ENCODE assay signal across 17 cellular contexts in genomic region chr10:72385724-72386123, GRCh38. TPM values are rescaled to one million over a fixed set of nuclear protein-coding genes. Genes with fewer than 3 reads are reported as not detected.
A peak's percentile ranks its signal among the peaks of the same experiment; 100 is the strongest.
DNase-seq lines count a peak whose midpoint lies in the region; ATAC-seq and TF ChIP-seq lines count a peak whose summit lies in the region.
"Had no signal": no experiment of that assay in that cellular context is flagged by ENCODE, and none has a peak within 500 bp of the region (broad histone marks: within the 10 kb centered on the region; RNA-seq: fewer than 3 reads in every experiment).

No MANE protein-coding gene starts in this region.

- intact Hi-C loops in PC-9 (cut with micrococcal nuclease; ENCODE audit: unreplicated experiment) (no loop called here), aorta (cut with DNase I) (no loop called here)

- no peaks in the 10 kb centered on the region for H3K79me2 ChIP-seq in GM23338 (replicated peaks; ENCODE audit: insufficient read depth)
- H3K79me2 ChIP-seq in PC-9 (ENCODE audit: low read depth) = no peaks in the 10 kb centered on the region

- TF ChIP-seq CTCF in GM23338 (conservative IDR thresholded peaks at IDR 0.05; ENCODE audit: low read depth in 2 of 2) (no peak), PC-9 (conservative IDR thresholded peaks at IDR 0.05) (no peak)

- H2AFZ ChIP-seq in GM23338 (no peak overlapping the region), PC-9 (no peak overlapping the region)

- H3K9me3 ChIP-seq in PC-9 (ENCODE audit: insufficient read depth, low read depth) = no peaks in the 10 kb centered on the region
- no peaks in the 10 kb centered on the region for H3K9me3 ChIP-seq in aorta (ENCODE audit: control insufficient read depth, low read length)
- H3K9me3 ChIP-seq: BLaER1 had no signal

- H3K4me3 ChIP-seq in GM23338 (no peak overlapping the region), PC-9 (no peak overlapping the region), aorta (ENCODE audit: low read length in 2 of 2) (no peak overlapping the region)
- H3K4me3 ChIP-seq: BLaER1, GM12878 had no signal

- H3K27ac ChIP-seq in GM23338 (ENCODE audit: low read depth) = no peak overlapping the region
- H3K27ac ChIP-seq in PC-9 = peak overlapping the region; percentile 45
- H3K27ac ChIP-seq in aorta (ENCODE audit: low read depth in 1 of 2, low read length in 2 of 2) = no peak overlapping the region
- H3K27ac ChIP-seq: BLaER1, KMS-11 had no signal

- no peaks in the 10 kb centered on the region for H3F3A ChIP-seq in GM23338 (replicated peaks; ENCODE audit: low read depth)
- peaks cover 10% of the 10 kb centered on the region; the same call in 1 of the 2 replicates for H3F3A ChIP-seq in PC-9 (ENCODE audit: insufficient read depth, low read depth)

- H4K20me1 ChIP-seq in GM23338 (replicated peaks; ENCODE audit: insufficient read depth) (no peaks in the 10 kb centered on the region), PC-9 (ENCODE audit: insufficient read depth) (no peaks in the 10 kb centered on the region)
- H4K20me1 ChIP-seq: BLaER1 had no signal

- H3K9me3 Mint-ChIP-seq in GM23338 = no peaks in the 10 kb centered on the region
- no peaks in the 10 kb centered on the region for H3K9me3 Mint-ChIP-seq in stimulated activated memory B cell treated with anti-CD40 and anti-IgM and Interleukin-4, amounts not matched to agents 10 μg/mL and 1 μg/mL and 100 μg/mL, for 72 hours
- H3K9me3 Mint-ChIP-seq: CD4-positive, alpha-beta T cell had no signal

- H3K9me2 ChIP-seq in GM23338 (ENCODE audit: insufficient read depth) (no peaks in the 10 kb centered on the region), PC-9 (ENCODE audit: insufficient read depth) (0 out of 2 replicates have a peak, but pooled peaks cover 8% of the 10 kb centered on the region)

- no peaks in the 10 kb centered on the region for H3K36me3 ChIP-seq in GM23338 (ENCODE audit: insufficient read depth)
- H3K36me3 ChIP-seq in PC-9 (ENCODE audit: low read depth) = no peaks in the 10 kb centered on the region
- peaks cover 0 to 3% of the 10 kb centered on the region in 2 donors for H3K36me3 ChIP-seq in aorta (ENCODE audit: control insufficient read depth in 1 of 2, insufficient read depth in 2 of 2, low read length in 1 of 2)
- H3K36me3 ChIP-seq: BLaER1 had no signal

- H3K4me3 Mint-ChIP-seq in GM23338 = no peak overlapping the region
- no peak overlapping the region for H3K4me3 Mint-ChIP-seq in stimulated activated memory B cell treated with anti-CD40 and anti-IgM and Interleukin-4, amounts not matched to agents 10 μg/mL and 1 μg/mL and 100 μg/mL, for 72 hours
- H3K4me3 Mint-ChIP-seq: CD4-positive, alpha-beta T cell had no signal

- H3K4me1 Mint-ChIP-seq in GM23338 = peaks cover 33% of the 10 kb centered on the region
- no peaks in the 10 kb centered on the region for H3K4me1 Mint-ChIP-seq in stimulated activated memory B cell treated with anti-CD40 and anti-IgM and Interleukin-4, amounts not matched to agents 10 μg/mL and 1 μg/mL and 100 μg/mL, for 72 hours

- H3K4me2 ChIP-seq in GM23338 = no peak overlapping the region
- H3K4me2 ChIP-seq in PC-9 = no peak overlapping the region
- H3K4me2 ChIP-seq: BLaER1, KMS-11 had no signal

- CTCF ChIA-PET in PC-9 (lab: Charles Lee) = no interaction called here

- no peaks in the 10 kb centered on the region for H3K36me3 Mint-ChIP-seq in GM23338 (ENCODE audit: low read depth)
- H3K36me3 Mint-ChIP-seq in stimulated activated memory B cell treated with anti-CD40 and anti-IgM and Interleukin-4, amounts not matched to agents 10 μg/mL and 1 μg/mL and 100 μg/mL, for 72 hours = no peaks in the 10 kb centered on the region

- 92% methylated on average over 4 of the region's 4 CpGs for WGBS in aorta, 2 donors

- H3K4me1 ChIP-seq in GM23338 (ENCODE audit: insufficient read depth) = peaks cover 11% of the 10 kb centered on the region
- H3K4me1 ChIP-seq in PC-9 (replicated peaks; ENCODE audit: insufficient read depth) = peaks cover 15% of the 10 kb centered on the region
- H3K4me1 ChIP-seq in aorta (ENCODE audit: control insufficient read depth in 1 of 2, insufficient read depth in 2 of 2, low read length in 2 of 2) = no peaks in the 10 kb centered on the region
- H3K4me1 ChIP-seq: BLaER1 had no signal

- peaks cover 3% of the 10 kb centered on the region for H3K27me3 Mint-ChIP-seq in GM23338 (ENCODE audit: insufficient read depth, low read depth, poor library complexity)
- no peaks in the 10 kb centered on the region for H3K27me3 Mint-ChIP-seq in stimulated activated memory B cell treated with anti-CD40 and anti-IgM and Interleukin-4, amounts not matched to agents 10 μg/mL and 1 μg/mL and 100 μg/mL, for 72 hours
- H3K27me3 Mint-ChIP-seq: CD4-positive, alpha-beta T cell had no signal

- H3K27ac Mint-ChIP-seq in GM23338 = peak overlapping the region; percentile 64
- H3K27ac Mint-ChIP-seq in stimulated activated memory B cell treated with anti-CD40 and anti-IgM and Interleukin-4, amounts not matched to agents 10 μg/mL and 1 μg/mL and 100 μg/mL, for 72 hours = peak overlapping the region; percentile 1
- H3K27ac Mint-ChIP-seq: CD4-positive, alpha-beta T cell had no signal

- POLR2A ChIA-PET in PC-9 (lab: Charles Lee; ENCODE audit: unreplicated experiment) = interaction anchor here (0.5 kb wide), 1 partner anchor 734 kb away, joined by 3 read pairs; no protein-coding TSS in a partner anchor

- ATAC-seq in GM23338 (peak; percentile 45; the same call in 2 of the 3 replicates), GM18868 (IDR thresholded peaks at IDR 0.05; ENCODE audit: unreplicated experiment) (no peak), aorta (ENCODE audit: low FRiP score) (no peak)
- ATAC-seq in stimulated activated memory B cell treated with anti-CD40 and anti-IgM and Interleukin-4, amounts not matched to agents 10 μg/mL and 1 μg/mL and 100 μg/mL, for 72 hours = no peak
- ATAC-seq: GM12878 had no signal

- DNase-seq in GM23338 (ENCODE audit: low spot score) (no peak), PC-9 (no peak), iPS-NIHi7 (ENCODE audit: extremely low spot score) (peak; percentile 26), aorta (no peak), GM19238 (ENCODE audit: insufficient read length, low spot score) (no peak)
- DNase-seq: 8988T; AML-193; CD4-positive, alpha-beta T cell; DMS 273 treated with DMSO at 0.1 percent for 48 hours; GOT3; HCEC 1CT; IMR-90 had no signal

- no TSS peak for BruUV-seq in PC-9 (replicated peaks; lab: Mats Ljungman, UMichigan)

- H3K27me3 ChIP-seq in GM23338 (ENCODE audit: insufficient read depth) = no peaks in the 10 kb centered on the region
- H3K27me3 ChIP-seq in PC-9 (ENCODE audit: insufficient read depth, low read depth) = no peaks in the 10 kb centered on the region
- H3K27me3 ChIP-seq in aorta (ENCODE audit: control insufficient read depth in 1 of 2, insufficient read depth in 2 of 2, low read length in 1 of 2) = no peaks in the 10 kb centered on the region
- H3K27me3 ChIP-seq: BLaER1 had no signal

TF ChIP-seq in GM23338, 12 proteins besides CTCF, POLR2A, EP300 and RAD21:
- TF ChIP-seq JUNB (IDR thresholded peaks at IDR 0.05; ENCODE audit: unreplicated experiment) (no peak), EZH2phosphoT487 (IDR thresholded peaks at IDR 0.05; ENCODE audit: unreplicated experiment) (no peak)

RNA-seq across cellular contexts. Expression of gene DNAJB12, which starts 31.0 kb away (rescaled TPM):
- total RNA-seq in GM23338 (2014; rRNA removed; shearing (Covaris generic)) = 13.0 and 16.0 TPM in 2 replicates
- polyA plus RNA-seq in GM23338 (2016; fragmentation: Nextera tagmentation; extraction: Ambion mirVana) (12.6 and 12.8 TPM in 2 replicates), aorta (10 to 100 TPM; 12.0 to 30.3 TPM)
- total RNA-seq in PC-9 (2021) (37.0 and 46.9 TPM in 2 replicates), aorta (10 to 100 TPM; 33.1 to 34.7 TPM)
